10 cellular contexts compared by ENCODE assay signal in genomic region chr17:74369221-74369620, GRCh38. TPM values are rescaled to one million over a fixed set of nuclear protein-coding genes. Genes with fewer than 3 reads are reported as not detected.
DNase-seq lines count a peak whose midpoint lies in the region; ATAC-seq and TF ChIP-seq lines count a peak whose summit lies in the region.
"Had no signal": no experiment of that assay in that cellular context is flagged by ENCODE, and none has a peak within 500 bp of the region (broad histone marks: within the 10 kb centered on the region; RNA-seq: fewer than 3 reads in every experiment).

No MANE protein-coding gene starts in this region.

- H3K27ac Mint-ChIP-seq in endodermal cell (no peak overlapping the region), Caco-2 (ENCODE audit: unreplicated experiment) (no peak overlapping the region)

- H3K4me3 Mint-ChIP-seq in endodermal cell (no peak overlapping the region), Caco-2 (ENCODE audit: unreplicated experiment) (no peak overlapping the region)

- peak; percentile 81 for DNase-seq in NCI-H1436 (lab: John Stamatoyannopoulos, UW)
- peak; percentile 63 for DNase-seq in activated CD4-positive, alpha-beta T cell treated with anti-CD3 and anti-CD28 coated beads, Interleukin-2, amount 50 U/mL, for 1 hour
- peak; percentile 90 for DNase-seq in endodermal cell
- DNase-seq in stimulated activated CD8-positive, alpha-beta memory T cell treated with anti-CD3 and anti-CD28 coated beads, Interleukin-15, amount 100 ng/mL, for 48 hours (ENCODE audit: low read depth in 2 of 2), result peak; percentile 39 to 53
- DNase-seq in Caco-2, result no peak
- DNase-seq in NCI-H2029 (lab: John Stamatoyannopoulos, UW), result no peak
- DNase-seq in AG08395 (ENCODE audit: low spot score), result no peak

- peaks cover 4% of the 10 kb centered on the region for H3K4me1 Mint-ChIP-seq in endodermal cell
- H3K4me1 Mint-ChIP-seq in Caco-2 (ENCODE audit: low read depth, unreplicated experiment), result peaks cover 5% of the 10 kb centered on the region

- no peak for TF ChIP-seq CTCF in endodermal cell (conservative IDR thresholded peaks at IDR 0.05)
- no peak for TF ChIP-seq CTCF in Caco-2 (IDR thresholded peaks at IDR 0.05; ENCODE audit: insufficient read depth in 1 of 2, low read depth in 1 of 2, low read length in 1 of 2, severe bottlenecking in 1 of 2, unreplicated experiment in 1 of 2)

- no peak overlapping the region for H3K4me3 ChIP-seq in endodermal cell (ENCODE audit: low read length)
- H3K4me3 ChIP-seq in Caco-2 (ENCODE audit: low read depth, low read length), result no peak overlapping the region
- H3K4me3 ChIP-seq: adrenal gland had no signal

- CTCF ChIA-PET in Caco-2 (lab: Charles Lee), result interaction anchor here (1.2 to 3.6 kb wide), 6 partner anchors 8 to 171 kb away, joined by 3 to 33 read pairs (median 14); no protein-coding TSS in a partner anchor

- intact Hi-C loops in Caco-2 (cut with micrococcal nuclease; ENCODE audit: unreplicated experiment), result loop anchor here (5.0 to 10.0 kb wide), 2 partner anchors 154 to 163 kb away; partner anchors contain the start of genes CD300LB and TTYH2

- no peak for ATAC-seq in HG02588 (IDR thresholded peaks at IDR 0.05; ENCODE audit: unreplicated experiment)

- H3K36me3 ChIP-seq in endodermal cell (ENCODE audit: control insufficient read depth, insufficient read depth, low read length) (no peaks in the 10 kb centered on the region), Caco-2 (ENCODE audit: control insufficient read depth, insufficient read depth, low read length) (no peaks in the 10 kb centered on the region)
- H3K36me3 ChIP-seq: adrenal gland had no signal

- H3K27me3 Mint-ChIP-seq in endodermal cell (ENCODE audit: insufficient read depth) (peaks cover 16% of the 10 kb centered on the region), Caco-2 (ENCODE audit: insufficient read depth, unreplicated experiment) (no peaks in the 10 kb centered on the region)

- H3K27me3 ChIP-seq in endodermal cell (ENCODE audit: control insufficient read depth, insufficient read depth, low read length, poor library complexity, severe bottlenecking) (no peaks in the 10 kb centered on the region), Caco-2 (replicated peaks; ENCODE audit: control insufficient read depth, insufficient read depth, low read length) (no peaks in the 10 kb centered on the region)
- H3K27me3 ChIP-seq: adrenal gland had no signal

- POLR2A ChIA-PET in Caco-2 (lab: Charles Lee), result no interaction called here

- no peak overlapping the region for H3K9ac ChIP-seq in endodermal cell (ENCODE audit: extremely low read depth, low read length, poor library complexity, severe bottlenecking)

- BruUV-seq in Caco-2 (replicated peaks; lab: Mats Ljungman, UMichigan), result no TSS peak

- 51 to 60% methylated on average over 2 to 10 of the region's 10 CpGs for WGBS in endodermal cell (ENCODE audit: insufficient coverage in 1 of 2, insufficient read length in 1 of 2), 2 experiments

- H3K9me3 Mint-ChIP-seq in endodermal cell, result no peaks in the 10 kb centered on the region
- no peaks in the 10 kb centered on the region for H3K9me3 Mint-ChIP-seq in Caco-2 (ENCODE audit: unreplicated experiment)

- H3K36me3 Mint-ChIP-seq in endodermal cell (ENCODE audit: low read depth), result no peaks in the 10 kb centered on the region
- H3K36me3 Mint-ChIP-seq in Caco-2 (ENCODE audit: insufficient read depth, unreplicated experiment), result no peaks in the 10 kb centered on the region

- H3K4me1 ChIP-seq in endodermal cell (ENCODE audit: control insufficient read depth, insufficient read depth, low read length), result no peaks in the 10 kb centered on the region
- peaks cover 15% of the 10 kb centered on the region for H3K4me1 ChIP-seq in Caco-2
- H3K4me1 ChIP-seq: adrenal gland had no signal

- H3K9me3 ChIP-seq in endodermal cell (ENCODE audit: control insufficient read depth, low read length) (no peaks in the 10 kb centered on the region), Caco-2 (no peaks in the 10 kb centered on the region)
- H3K9me3 ChIP-seq: adrenal gland had no signal

- H3K27ac ChIP-seq in endodermal cell (ENCODE audit: low read depth, low read length), result no peak overlapping the region
- H3K27ac ChIP-seq: adrenal gland had no signal

RNA-seq across cellular contexts. Expression of gene GPR142, which starts 1.9 kb away (rescaled TPM):
- total RNA-seq in endodermal cell, result under 1 TPM; 0.29 to 0.92 TPM
- polyA plus RNA-seq in endodermal cell (2013, experiment 1 of 2), result 0.21 TPM
- not detected for polyA plus RNA-seq in endodermal cell (2013, experiment 2 of 2)
- not detected in 2 replicates for total RNA-seq in Caco-2 (2022)
- total RNA-seq: adrenal gland, mononuclear cell had no signal

RNA-seq across cellular contexts. Expression of gene BTBD17, which starts 7.6 kb away (rescaled TPM):
- total RNA-seq in endodermal cell, result under 1 TPM in 1 of 2 donors, not detected in 1; 0.18 TPM
- 14.0 TPM for polyA plus RNA-seq in endodermal cell (2013, experiment 1 of 2)
- polyA plus RNA-seq in endodermal cell (2013, experiment 2 of 2), result 12.0 TPM
- not detected in 2 replicates for total RNA-seq in Caco-2 (2022)
- total RNA-seq: mononuclear cell had no signal

RNA-seq across cellular contexts. Expression of gene KIF19, which starts 43.2 kb away (rescaled TPM):
- total RNA-seq in endodermal cell, result 1 to 10 TPM in 1 of 2 donors, under 1 TPM in 1; 0.27 to 2.4 TPM
- polyA plus RNA-seq in endodermal cell (2013, experiment 1 of 2), result 3.7 TPM
- 3.4 TPM for polyA plus RNA-seq in endodermal cell (2013, experiment 2 of 2)
- total RNA-seq in Caco-2 (2022), result not detected in 2 replicates

Comparison
In these comparisons a context has a peak if more than half of its experiments do, and no peak if none do; other contexts are left out.
1. DNase-seq: peak in NCI-H1436 (single experiment), activated CD4-positive, alpha-beta T cell treated with anti-CD3 and anti-CD28 coated beads, Interleukin-2, amount 50 U/mL, for 1 hour (single experiment), endodermal cell (single experiment) and stimulated activated CD8-positive, alpha-beta memory T cell treated with anti-CD3 and anti-CD28 coated beads, Interleukin-15, amount 100 ng/mL, for 48 hours (2 of 2); none in Caco-2 (0 of 2), NCI-H2029 (single experiment) and AG08395 (single experiment).